In genomic region chr2:109174214-109174613, GRCh38 we compare ENCODE assay signal across 1 cellular context.
TF ChIP-seq lines count a peak whose summit lies in the region.

No MANE protein-coding gene starts in this region.

TF ChIP-seq in IMR-90, 13 proteins besides CTCF, POLR2A, EP300 and RAD21:
- TF ChIP-seq MAZ (IDR thresholded peaks at IDR 0.05; ENCODE audit: borderline replicate concordance, low read depth, low read length) (no peak), USF2 (IDR thresholded peaks at IDR 0.05; ENCODE audit: low read depth, low read length) (no peak), CHD1 (IDR thresholded peaks at IDR 0.05; ENCODE audit: low read depth, low read length) (no peak), NFE2L2 (IDR thresholded peaks at IDR 0.05; ENCODE audit: low read depth, low read length) (no peak), MXI1 (IDR thresholded peaks at IDR 0.05; ENCODE audit: borderline replicate concordance, low read depth, low read length) (no peak), BHLHE40 (IDR thresholded peaks at IDR 0.05; ENCODE audit: low read depth, low read length) (no peak), CEBPB (IDR thresholded peaks at IDR 0.05; ENCODE audit: low read depth, low read length) (no peak), RCOR1 (IDR thresholded peaks at IDR 0.05; ENCODE audit: insufficient replicate concordance, low read length) (no peak), FOS (IDR thresholded peaks at IDR 0.05; ENCODE audit: low read depth, low read length) (no peak), ELK1 (IDR thresholded peaks at IDR 0.05; ENCODE audit: borderline replicate concordance, low read depth, low read length) (no peak), MAFK (IDR thresholded peaks at IDR 0.05; ENCODE audit: low read depth, low read length) (no peak), RFX5 (IDR thresholded peaks at IDR 0.05; ENCODE audit: low read depth, low read length) (no peak), SMC3 (IDR thresholded peaks at IDR 0.05; ENCODE audit: low read depth, low read length) (no peak)
TF ChIP-seq in IMR-90: peak in this region for 0.
